ENCODE assay signal across 9 cellular contexts in genomic region chr3:49013738-49014660, GRCh38. TPM values are rescaled to one million over a fixed set of nuclear protein-coding genes. Genes with fewer than 3 reads are reported as not detected.
A peak's percentile ranks its signal among the peaks of the same experiment; 100 is the strongest.
DNase-seq lines count a peak whose midpoint lies in the region; ATAC-seq and TF ChIP-seq lines count a peak whose summit lies in the region.
"Had no signal": no experiment of that assay in that cellular context is flagged by ENCODE, and none has a peak within 500 bp of the region (broad histone marks: within the 10 kb centered on the region; RNA-seq: fewer than 3 reads in every experiment).

No MANE protein-coding gene starts in this region.

- no peak overlapping the region for H3K27ac Mint-ChIP-seq in activated CD4-positive, alpha-beta T cell treated with anti-CD3 and anti-CD28 coated beads for 36 hours

- intact Hi-C loops in activated CD4-positive, alpha-beta T cell treated with anti-CD3 and anti-CD28 coated beads for 36 hours (cut with DNase I, micrococcal nuclease), result no loop called here
- intact Hi-C loops in adrenal gland (cut with DNase I) (no loop called here), lower lobe of right lung (cut with DNase I) (no loop called here)

- H3K36me3 Mint-ChIP-seq in activated CD4-positive, alpha-beta T cell treated with anti-CD3 and anti-CD28 coated beads for 36 hours (ENCODE audit: low read depth), result peaks cover 15% of the 10 kb centered on the region

- no peaks in the 10 kb centered on the region for H3K9me3 Mint-ChIP-seq in activated CD4-positive, alpha-beta T cell treated with anti-CD3 and anti-CD28 coated beads for 36 hours (ENCODE audit: low read depth)
- H3K9me3 Mint-ChIP-seq: central memory CD8-positive, alpha-beta T cell had no signal

- POLR2A ChIA-PET in activated CD4-positive, alpha-beta T cell treated with anti-CD3 and anti-CD28 coated beads for 36 hours (lab: Charles Lee), result interaction anchor here (2.6 kb wide), 1 partner anchor 7 kb away, joined by 10 read pairs; the partner anchor contains the start of gene NDUFAF3

- H3K4me3 Mint-ChIP-seq in activated CD4-positive, alpha-beta T cell treated with anti-CD3 and anti-CD28 coated beads for 36 hours, result no peak overlapping the region
- H3K4me3 Mint-ChIP-seq: central memory CD8-positive, alpha-beta T cell had no signal

- peak; percentile 38 for ATAC-seq in activated CD4-positive, alpha-beta T cell treated with anti-CD3 and anti-CD28 coated beads for 36 hours
- ATAC-seq in lower lobe of right lung (no peak), GM21447 (IDR thresholded peaks at IDR 0.05; ENCODE audit: unreplicated experiment) (no peak)

- no peaks in the 10 kb centered on the region for H3K27me3 Mint-ChIP-seq in activated CD4-positive, alpha-beta T cell treated with anti-CD3 and anti-CD28 coated beads for 36 hours
- H3K27me3 Mint-ChIP-seq: central memory CD8-positive, alpha-beta T cell had no signal

- no peak for TF ChIP-seq POLR2A in adrenal gland (IDR thresholded peaks at IDR 0.05)

- TF ChIP-seq CTCF in adrenal gland (IDR thresholded peaks at IDR 0.05) (peak; percentile 10 to 50 (median 36)), lower lobe of right lung (IDR thresholded peaks at IDR 0.05) (peak; percentile 49)

- peaks cover 16% of the 10 kb centered on the region for H3K4me1 Mint-ChIP-seq in activated CD4-positive, alpha-beta T cell treated with anti-CD3 and anti-CD28 coated beads for 36 hours

- H3K4me3 ChIP-seq in adrenal gland (no peak overlapping the region), lower lobe of right lung (no peak overlapping the region)

- CTCF ChIA-PET in activated CD4-positive, alpha-beta T cell treated with anti-CD3 and anti-CD28 coated beads for 36 hours (lab: Charles Lee), result interaction anchor here (0.8 to 4.7 kb wide), 6 partner anchors 9 to 45 kb away, joined by 3 to 31 read pairs (median 4); partner anchors contain the start of genes NDUFAF3 and P4HTM

- peak; percentile 70 for DNase-seq in activated CD4-positive, alpha-beta T cell treated with anti-CD3 and anti-CD28 coated beads for 36 hours
- DNase-seq in activated CD4-positive, alpha-beta T cell treated with anti-CD3 and anti-CD28 coated beads for 1 hour, result no peak
- DNase-seq in NCI-H526 treated with DMSO at 0.1 percent for 48 hours (lab: John Stamatoyannopoulos, UW), result peak; percentile 19
- peak in 1 of 7 donors; percentile 47 for DNase-seq in adrenal gland
- DNase-seq in lower lobe of right lung, result no peak
- no peak for DNase-seq in OCI-M2 (lab: John Stamatoyannopoulos, UW; ENCODE audit: unreplicated experiment)
- no peak for DNase-seq in NCI-H524 treated with DMSO at 0.1 percent for 48 hours (lab: John Stamatoyannopoulos, UW)

- 82 to 92% (median 87%) methylated on average over 16 to 24 of the region's 24 CpGs for WGBS in adrenal gland, 4 donors

- H3K27ac ChIP-seq in adrenal gland (no peak overlapping the region), lower lobe of right lung (no peak overlapping the region)

- H3K27me3 ChIP-seq in adrenal gland (no peaks in the 10 kb centered on the region), lower lobe of right lung (ENCODE audit: low read depth) (no peaks in the 10 kb centered on the region)

- H3K9me3 ChIP-seq in adrenal gland (replicated peaks in 1 of 3), result no peaks in the 10 kb centered on the region
- H3K9me3 ChIP-seq in lower lobe of right lung, result no peaks in the 10 kb centered on the region

- H3K4me1 ChIP-seq in adrenal gland (replicated peaks in 1 of 2) (peaks cover 22 to 34% of the 10 kb centered on the region in 2 donors), lower lobe of right lung (peaks cover 18% of the 10 kb centered on the region)

- H3K36me3 ChIP-seq in adrenal gland (replicated peaks in 1 of 2) (peaks cover 0 to 42% of the 10 kb centered on the region in 2 donors), lower lobe of right lung (peaks cover 57% of the 10 kb centered on the region)

RNA-seq across cellular contexts. Expression of gene DALRD3, which starts 4.4 kb away (rescaled TPM):
- total RNA-seq in activated CD4-positive, alpha-beta T cell treated with anti-CD3 and anti-CD28 coated beads for 36 hours, result 10 to 100 TPM; 25.8 to 26.0 TPM
- 10 to 100 TPM; 18.4 to 87.9 (median 46.7) TPM for total RNA-seq in adrenal gland
- 10 to 100 TPM; 22.8 to 65.2 (median 53.1) TPM for polyA plus RNA-seq in adrenal gland
- 28.1 TPM for total RNA-seq in lower lobe of right lung

RNA-seq across cellular contexts. Expression of gene WDR6, which starts 6.8 kb away (rescaled TPM):
- total RNA-seq in activated CD4-positive, alpha-beta T cell treated with anti-CD3 and anti-CD28 coated beads for 36 hours, result 100 to 1,000 TPM; 109 to 127 TPM
- total RNA-seq in adrenal gland (100 to 1,000 TPM; 106 to 431 (median 177) TPM), lower lobe of right lung (157 TPM)
- polyA plus RNA-seq in adrenal gland, result 100 to 1,000 TPM in 2 of 3 donors, 10 to 100 TPM in 1; 86.0 to 699 (median 442) TPM

RNA-seq across cellular contexts. Expression of gene NDUFAF3, which starts 7.9 kb away (rescaled TPM):
- 100 to 1,000 TPM in 1 of 2 experiments, 10 to 100 TPM in 1; 90.8 to 108 TPM for total RNA-seq in activated CD4-positive, alpha-beta T cell treated with anti-CD3 and anti-CD28 coated beads for 36 hours
- total RNA-seq in adrenal gland, result 100 to 1,000 TPM in 7 of 8 donors, 10 to 100 TPM in 1; 87.2 to 442 (median 173) TPM
- 100 to 1,000 TPM; 102 to 578 (median 269) TPM for polyA plus RNA-seq in adrenal gland
- 85.6 TPM for total RNA-seq in lower lobe of right lung

RNA-seq across cellular contexts. Expression of gene IMPDH2, which starts 15.2 kb away (rescaled TPM):
- total RNA-seq in activated CD4-positive, alpha-beta T cell treated with anti-CD3 and anti-CD28 coated beads for 36 hours, result 100 to 1,000 TPM; 504 to 515 TPM
- total RNA-seq in adrenal gland (100 to 1,000 TPM; 113 to 208 (median 127) TPM), lower lobe of right lung (112 TPM)
- polyA plus RNA-seq in adrenal gland, result 100 to 1,000 TPM; 145 to 171 (median 152) TPM

RNA-seq across cellular contexts. Expression of gene P4HTM, which starts 24.0 kb away (rescaled TPM):
- total RNA-seq in activated CD4-positive, alpha-beta T cell treated with anti-CD3 and anti-CD28 coated beads for 36 hours, result 10 to 100 TPM; 25.7 to 30.4 TPM
- 100 to 1,000 TPM in 4 of 8 donors, 10 to 100 TPM in 4; 56.7 to 174 (median 102) TPM for total RNA-seq in adrenal gland
- polyA plus RNA-seq in adrenal gland, result 100 to 1,000 TPM in 2 of 3 donors, 10 to 100 TPM in 1; 26.6 to 155 (median 129) TPM
- total RNA-seq in lower lobe of right lung, result 44.0 TPM

Comparison
In these comparisons a context has a peak if more than half of its experiments do, and no peak if none do; other contexts are left out.
1. DNase-seq: peak in activated CD4-positive, alpha-beta T cell treated with anti-CD3 and anti-CD28 coated beads for 36 hours (single experiment) and NCI-H526 treated with DMSO at 0.1 percent for 48 hours (single experiment); none in activated CD4-positive, alpha-beta T cell treated with anti-CD3 and anti-CD28 coated beads for 1 hour (single experiment), lower lobe of right lung (single experiment), OCI-M2 (single experiment) and NCI-H524 treated with DMSO at 0.1 percent for 48 hours (single experiment).